Comparison of ENCODE assay signal across 8 cellular contexts in genomic region chr20:49775229-49775693, GRCh38. TPM values are rescaled to one million over a fixed set of nuclear protein-coding genes. Genes with fewer than 3 reads are reported as not detected.
DNase-seq lines count a peak whose midpoint lies in the region; ATAC-seq and TF ChIP-seq lines count a peak whose summit lies in the region.

No MANE protein-coding gene starts in this region.

- TF ChIP-seq POLR2A in spleen (IDR thresholded peaks at IDR 0.05) = no peak

- H3K9me3 ChIP-seq in right cardiac atrium (ENCODE audit: control insufficient read depth, low read length) (no peaks in the 10 kb centered on the region), spleen (no peaks in the 10 kb centered on the region)

- H3K36me3 ChIP-seq in spleen = no peaks in the 10 kb centered on the region

- no peak for TF ChIP-seq CTCF in spleen (IDR thresholded peaks at IDR 0.05 in 8 of 11, conservative IDR thresholded peaks at IDR 0.05 in 3 of 11)

- peaks cover 12% of the 10 kb centered on the region for H3K4me1 ChIP-seq in right cardiac atrium (ENCODE audit: control insufficient read depth, insufficient read depth, low read length)
- peaks cover 12 to 62% (median 36%) of the 10 kb centered on the region in 6 donors for H3K4me1 ChIP-seq in spleen

- H3K4me3 ChIP-seq in right cardiac atrium (ENCODE audit: low read length) (no peak overlapping the region), spleen (no peak overlapping the region)

- peak overlapping the region; percentile 39 for H3K27ac ChIP-seq in right cardiac atrium (ENCODE audit: low read length)
- H3K27ac ChIP-seq in spleen = peak overlapping the region in 7 of 8 donors; percentile 46 to 94 (median 82)

- WGBS in right cardiac atrium = 56% methylated on average over 5 of the region's 5 CpGs
- WGBS in spleen, 5 donors = 43 to 64% (median 56%) methylated on average over 5 of the region's 5 CpGs

- peak; percentile 76 to 94 for ATAC-seq in right cardiac atrium
- no peak for ATAC-seq in HG03097 (IDR thresholded peaks at IDR 0.05; ENCODE audit: low FRiP score, unreplicated experiment)
- no peak for ATAC-seq in GM18520 (IDR thresholded peaks at IDR 0.05; ENCODE audit: unreplicated experiment)

- H3K27me3 ChIP-seq in right cardiac atrium (ENCODE audit: control insufficient read depth, insufficient read depth) (no peaks in the 10 kb centered on the region), spleen (replicated peaks in 1 of 7) (no peaks in the 10 kb centered on the region)

- intact Hi-C loops in right cardiac atrium (cut with DNase I) (no loop called here), spleen (cut with DNase I; ENCODE audit: low total_unique reads) (no loop called here)

- DNase-seq in HS-27A (ENCODE audit: low read depth) = peak; percentile 67
- DNase-seq in SW 1271 (lab: John Stamatoyannopoulos, UW) = peak; percentile 92 to 94
- peak; percentile 66 to 78 (median 71) for DNase-seq in right cardiac atrium
- no peak for DNase-seq in spleen
- DNase-seq in activated CD8-positive, alpha-beta memory T cell treated with anti-CD3 and anti-CD28 coated beads, Interleukin-2, amount 50 U/mL, for 4 hours = no peak
- DNase-seq in KG1 (lab: John Stamatoyannopoulos, UW) = no peak

RNA-seq across cellular contexts. Expression of gene SLC9A8, which starts 37.4 kb away (rescaled TPM):
- total RNA-seq in right cardiac atrium (1 to 10 TPM; 6.9 to 7.3 (median 7.3) TPM), spleen (10 to 100 TPM; 15.9 to 35.3 (median 28.6) TPM)
- polyA plus RNA-seq in right cardiac atrium (6.0 TPM), spleen (10 to 100 TPM in 1 of 3 donors, 1 to 10 TPM in 2; 4.6 to 11.9 (median 8.9) TPM)

Comparison
In these comparisons a context has a peak if more than half of its experiments do, and no peak if none do; other contexts are left out.
1. DNase-seq: peak in HS-27A (single experiment), SW 1271 (2 of 2) and right cardiac atrium (3 of 3); none in spleen (single experiment), activated CD8-positive, alpha-beta memory T cell treated with anti-CD3 and anti-CD28 coated beads, Interleukin-2, amount 50 U/mL, for 4 hours (single experiment) and KG1 (single experiment).
2. ATAC-seq: peak in right cardiac atrium (2 of 2); none in HG03097 (single experiment) and GM18520 (single experiment).